1 cellular context compared by ENCODE assay signal in the genomic region with DNA sequence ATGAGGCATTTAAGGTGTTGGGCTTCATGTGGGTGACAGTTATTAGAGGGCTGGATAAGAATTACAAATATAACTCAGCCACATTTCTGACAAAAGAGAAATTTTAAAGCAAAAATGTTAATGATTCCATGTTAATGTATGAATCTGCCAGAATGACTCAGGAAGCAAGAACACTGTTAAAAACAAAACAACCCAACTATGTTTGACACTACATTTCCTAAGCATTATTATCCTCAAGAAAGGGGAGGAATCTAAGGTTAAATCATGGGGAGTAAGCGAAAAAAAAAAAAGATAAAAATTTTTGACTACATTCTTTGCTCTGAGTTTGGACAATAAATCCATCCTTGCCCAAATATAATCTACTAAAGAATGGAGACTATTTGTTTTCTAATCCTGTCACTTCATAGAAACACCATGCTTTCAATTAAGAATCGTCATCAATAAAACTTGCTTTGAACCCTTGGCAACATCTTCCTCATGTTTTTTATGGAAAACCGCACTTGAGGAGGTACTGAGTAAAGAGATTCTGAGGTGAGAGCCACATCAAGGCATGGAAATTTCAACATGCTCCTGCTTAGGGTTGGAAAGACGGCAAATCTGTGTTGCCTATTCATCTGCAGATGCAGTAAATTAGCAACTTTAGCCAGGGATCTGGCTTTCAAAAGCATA.
TF ChIP-seq lines count a peak whose summit lies in the region.

No MANE protein-coding gene starts in this region.

TF ChIP-seq in GM12878, 131 proteins besides CTCF, POLR2A, EP300 and RAD21:
- TF ChIP-seq MEF2A (IDR thresholded peaks at IDR 0.05; ENCODE audit: insufficient read depth, low read depth, low read length) (no peak), TCF12 (IDR thresholded peaks at IDR 0.05; ENCODE audit: low read depth, low read length) (no peak)
- TF ChIP-seq, protein P1, sequence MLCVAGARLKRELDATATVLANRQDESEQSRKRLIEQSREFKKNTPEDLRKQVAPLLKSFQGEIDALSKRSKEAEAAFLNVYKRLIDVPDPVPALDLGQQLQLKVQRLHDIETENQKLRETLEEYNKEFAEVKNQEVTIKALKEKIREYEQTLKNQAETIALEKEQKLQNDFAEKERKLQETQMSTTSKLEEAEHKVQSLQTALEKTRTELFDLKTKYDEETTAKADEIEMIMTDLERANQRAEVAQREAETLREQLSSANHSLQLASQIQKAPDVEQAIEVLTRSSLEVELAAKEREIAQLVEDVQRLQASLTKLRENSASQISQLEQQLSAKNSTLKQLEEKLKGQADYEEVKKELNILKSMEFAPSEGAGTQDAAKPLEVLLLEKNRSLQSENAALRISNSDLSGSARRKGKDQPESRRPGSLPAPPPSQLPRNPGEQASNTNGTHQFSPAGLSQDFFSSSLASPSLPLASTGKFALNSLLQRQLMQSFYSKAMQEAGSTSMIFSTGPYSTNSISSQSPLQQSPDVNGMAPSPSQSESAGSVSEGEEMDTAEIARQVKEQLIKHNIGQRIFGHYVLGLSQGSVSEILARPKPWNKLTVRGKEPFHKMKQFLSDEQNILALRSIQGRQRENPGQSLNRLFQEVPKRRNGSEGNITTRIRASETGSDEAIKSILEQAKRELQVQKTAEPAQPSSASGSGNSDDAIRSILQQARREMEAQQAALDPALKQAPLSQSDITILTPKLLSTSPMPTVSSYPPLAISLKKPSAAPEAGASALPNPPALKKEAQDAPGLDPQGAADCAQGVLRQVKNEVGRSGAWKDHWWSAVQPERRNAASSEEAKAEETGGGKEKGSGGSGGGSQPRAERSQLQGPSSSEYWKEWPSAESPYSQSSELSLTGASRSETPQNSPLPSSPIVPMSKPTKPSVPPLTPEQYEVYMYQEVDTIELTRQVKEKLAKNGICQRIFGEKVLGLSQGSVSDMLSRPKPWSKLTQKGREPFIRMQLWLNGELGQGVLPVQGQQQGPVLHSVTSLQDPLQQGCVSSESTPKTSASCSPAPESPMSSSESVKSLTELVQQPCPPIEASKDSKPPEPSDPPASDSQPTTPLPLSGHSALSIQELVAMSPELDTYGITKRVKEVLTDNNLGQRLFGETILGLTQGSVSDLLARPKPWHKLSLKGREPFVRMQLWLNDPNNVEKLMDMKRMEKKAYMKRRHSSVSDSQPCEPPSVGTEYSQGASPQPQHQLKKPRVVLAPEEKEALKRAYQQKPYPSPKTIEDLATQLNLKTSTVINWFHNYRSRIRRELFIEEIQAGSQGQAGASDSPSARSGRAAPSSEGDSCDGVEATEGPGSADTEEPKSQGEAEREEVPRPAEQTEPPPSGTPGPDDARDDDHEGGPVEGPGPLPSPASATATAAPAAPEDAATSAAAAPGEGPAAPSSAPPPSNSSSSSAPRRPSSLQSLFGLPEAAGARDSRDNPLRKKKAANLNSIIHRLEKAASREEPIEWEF (IDR thresholded peaks at IDR 0.05; ENCODE audit: insufficient replicate concordance, low read depth, low read length), result no peak
